ENCODE assay signal across 22 cellular contexts in the genomic region with DNA sequence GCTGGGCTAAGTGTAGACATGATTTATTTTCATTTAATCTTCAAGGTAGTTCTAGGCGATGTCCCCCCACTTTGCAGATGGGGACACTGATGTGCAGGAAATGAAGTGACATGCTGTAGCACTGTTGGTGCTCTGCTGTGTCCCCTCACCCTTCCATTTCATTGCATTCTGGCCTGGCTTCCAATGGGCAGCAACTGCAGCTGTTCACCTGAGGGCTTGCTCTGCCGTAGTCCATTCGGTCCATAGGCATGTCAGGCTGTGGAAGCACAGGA.
DNase-seq lines count a peak whose midpoint lies in the region; ATAC-seq and TF ChIP-seq lines count a peak whose summit lies in the region.
"Had no signal": no experiment of that assay in that cellular context is flagged by ENCODE, and none has a peak within 500 bp of the region (broad histone marks: within the 10 kb centered on the region; RNA-seq: fewer than 3 reads in every experiment).

No MANE protein-coding gene starts in this region.

- peaks cover 0 to 16% (median 9%) of the 10 kb centered on the region in 4 donors for H3K4me1 ChIP-seq in sigmoid colon
- H3K4me1 ChIP-seq: A549, colonic mucosa, psoas muscle, thyroid gland had no signal

- H3K4me1 Mint-ChIP-seq in activated CD4-positive, alpha-beta memory T cell treated with anti-CD3 and anti-CD28 coated beads for 36 hours (ENCODE audit: low read depth): peaks cover 71% of the 10 kb centered on the region
- H3K4me1 Mint-ChIP-seq in activated CD4-positive, alpha-beta memory T cell treated with anti-CD3 and anti-CD28 coated beads, Interleukin-2, amount 10 ng/mL, durations not matched to agents 7 days and 5 days: peaks cover 42% of the 10 kb centered on the region
- peaks cover 81% of the 10 kb centered on the region for H3K4me1 Mint-ChIP-seq in central memory CD8-positive, alpha-beta T cell
- peaks cover 66% of the 10 kb centered on the region for H3K4me1 Mint-ChIP-seq in stimulated activated effector memory CD8-positive, alpha-beta T cell treated with anti-CD3 and anti-CD28 coated beads, Interleukin-12 subunit alpha, Interleukin-12 subunit beta, amount 100 ng/mL, for 72 hours
- H3K4me1 Mint-ChIP-seq: nephron had no signal

- TF ChIP-seq POLR2A in sigmoid colon (IDR thresholded peaks at IDR 0.05): no peak

- H3K27me3 ChIP-seq in sigmoid colon: no peaks in the 10 kb centered on the region
- H3K27me3 ChIP-seq: colonic mucosa, thyroid gland had no signal

- TF ChIP-seq CTCF in sigmoid colon (IDR thresholded peaks at IDR 0.05): no peak

- 74 to 82% methylated on average over 3 of the region's 3 CpGs for WGBS in sigmoid colon, 2 donors

- no peaks in the 10 kb centered on the region for H3K9me3 Mint-ChIP-seq in activated CD4-positive, alpha-beta memory T cell treated with anti-CD3 and anti-CD28 coated beads for 36 hours
- no peaks in the 10 kb centered on the region for H3K9me3 Mint-ChIP-seq in activated CD4-positive, alpha-beta memory T cell treated with anti-CD3 and anti-CD28 coated beads, Interleukin-2, amount 10 ng/mL, durations not matched to agents 7 days and 5 days
- H3K9me3 Mint-ChIP-seq in central memory CD8-positive, alpha-beta T cell: no peaks in the 10 kb centered on the region
- no peaks in the 10 kb centered on the region for H3K9me3 Mint-ChIP-seq in stimulated activated effector memory CD8-positive, alpha-beta T cell treated with anti-CD3 and anti-CD28 coated beads, Interleukin-12 subunit alpha, Interleukin-12 subunit beta, amount 100 ng/mL, for 72 hours
- H3K9me3 Mint-ChIP-seq: nephron had no signal

- intact Hi-C loops in activated CD4-positive, alpha-beta memory T cell treated with anti-CD3 and anti-CD28 coated beads for 36 hours (cut with micrococcal nuclease): no loop called here
- intact Hi-C loops in sigmoid colon (cut with DNase I): no loop called here

- CTCF ChIA-PET in activated CD4-positive, alpha-beta memory T cell treated with anti-CD3 and anti-CD28 coated beads for 36 hours (lab: Charles Lee): interaction anchor here (1.0 to 1.2 kb wide), 2 partner anchors 50 to 91 kb away, joined by 3 read pairs; no protein-coding TSS in a partner anchor
- CTCF ChIA-PET in activated CD4-positive, alpha-beta memory T cell treated with anti-CD3 and anti-CD28 coated beads, Interleukin-2, amount 10 ng/mL, durations not matched to agents 7 days and 5 days (lab: Charles Lee): interaction anchor here (1.0 kb wide), 1 partner anchor 10 kb away, joined by 4 read pairs; no protein-coding TSS in a partner anchor

- no peaks in the 10 kb centered on the region for H3K27me3 Mint-ChIP-seq in activated CD4-positive, alpha-beta memory T cell treated with anti-CD3 and anti-CD28 coated beads for 36 hours
- H3K27me3 Mint-ChIP-seq in activated CD4-positive, alpha-beta memory T cell treated with anti-CD3 and anti-CD28 coated beads, Interleukin-2, amount 10 ng/mL, durations not matched to agents 7 days and 5 days: no peaks in the 10 kb centered on the region
- no peaks in the 10 kb centered on the region for H3K27me3 Mint-ChIP-seq in central memory CD8-positive, alpha-beta T cell

- H3K36me3 ChIP-seq in KOPT-K1 (ENCODE audit: insufficient read depth, low read length) (no peaks in the 10 kb centered on the region), sigmoid colon (no peaks in the 10 kb centered on the region)
- H3K36me3 ChIP-seq: colonic mucosa, thyroid gland had no signal

- peak overlapping the region; percentile 7 for H3K27ac Mint-ChIP-seq in activated CD4-positive, alpha-beta memory T cell treated with anti-CD3 and anti-CD28 coated beads for 36 hours
- H3K27ac Mint-ChIP-seq in activated CD4-positive, alpha-beta memory T cell treated with anti-CD3 and anti-CD28 coated beads, Interleukin-2, amount 10 ng/mL, durations not matched to agents 7 days and 5 days: no peak overlapping the region
- H3K27ac Mint-ChIP-seq in central memory CD8-positive, alpha-beta T cell (ENCODE audit: low read depth): peak overlapping the region; percentile 3
- peak overlapping the region; percentile 49 for H3K27ac Mint-ChIP-seq in stimulated activated effector memory CD8-positive, alpha-beta T cell treated with anti-CD3 and anti-CD28 coated beads, Interleukin-12 subunit alpha, Interleukin-12 subunit beta, amount 100 ng/mL, for 72 hours
- H3K27ac Mint-ChIP-seq: nephron had no signal

- peaks cover 5% of the 10 kb centered on the region for H3K36me3 Mint-ChIP-seq in activated CD4-positive, alpha-beta memory T cell treated with anti-CD3 and anti-CD28 coated beads for 36 hours
- H3K36me3 Mint-ChIP-seq in activated CD4-positive, alpha-beta memory T cell treated with anti-CD3 and anti-CD28 coated beads, Interleukin-2, amount 10 ng/mL, durations not matched to agents 7 days and 5 days (ENCODE audit: low read depth): peaks cover 23% of the 10 kb centered on the region
- peaks cover 2% of the 10 kb centered on the region for H3K36me3 Mint-ChIP-seq in central memory CD8-positive, alpha-beta T cell (ENCODE audit: insufficient read depth)
- H3K36me3 Mint-ChIP-seq in stimulated activated effector memory CD8-positive, alpha-beta T cell treated with anti-CD3 and anti-CD28 coated beads, Interleukin-12 subunit alpha, Interleukin-12 subunit beta, amount 100 ng/mL, for 72 hours: peaks cover 15% of the 10 kb centered on the region

- peak overlapping the region; percentile 34 for H3K27ac ChIP-seq in KOPT-K1 (ENCODE audit: low read depth, low read length, poor library complexity, severe bottlenecking)
- H3K27ac ChIP-seq in sigmoid colon: no peak overlapping the region
- H3K27ac ChIP-seq: A549, C4-2B, colonic mucosa, psoas muscle, thyroid gland had no signal

- H3K9me3 ChIP-seq in KOPT-K1 (ENCODE audit: insufficient read depth, low read length, poor library complexity, severe bottlenecking): no peaks in the 10 kb centered on the region
- no peaks in the 10 kb centered on the region for H3K9me3 ChIP-seq in sigmoid colon
- H3K9me3 ChIP-seq: A549, colonic mucosa, psoas muscle, thyroid gland had no signal

- DNase-seq in activated CD4-positive, alpha-beta memory T cell treated with anti-CD3 and anti-CD28 coated beads for 36 hours: no peak
- no peak for DNase-seq in activated CD4-positive, alpha-beta memory T cell treated with anti-CD3 and anti-CD28 coated beads, Interleukin-2, amount 10 ng/mL, durations not matched to agents 7 days and 5 days
- DNase-seq in central memory CD8-positive, alpha-beta T cell (ENCODE audit: low spot score in 2 of 2): no peak
- no peak for DNase-seq in stimulated activated effector memory CD8-positive, alpha-beta T cell treated with anti-CD3 and anti-CD28 coated beads, Interleukin-12 subunit alpha, Interleukin-12 subunit beta, amount 100 ng/mL, for 72 hours (ENCODE audit: low spot score in 2 of 2)
- DNase-seq in OCI-M2 (lab: John Stamatoyannopoulos, UW; ENCODE audit: unreplicated experiment) (no peak), sigmoid colon (no peak), cerebellar cortex (ENCODE audit: low spot score) (no peak)
- DNase-seq: activated gamma-delta T cell, colonic mucosa, DMS79, foreskin fibroblast, hippocampal formation, kidney, NCI-H187 treated with DMSO at 0.1 percent for 48 hours, NCI-H524, psoas muscle, thyroid gland had no signal

- H3K4me3 Mint-ChIP-seq in activated CD4-positive, alpha-beta memory T cell treated with anti-CD3 and anti-CD28 coated beads for 36 hours: peak overlapping the region; percentile 49
- H3K4me3 Mint-ChIP-seq in activated CD4-positive, alpha-beta memory T cell treated with anti-CD3 and anti-CD28 coated beads, Interleukin-2, amount 10 ng/mL, durations not matched to agents 7 days and 5 days: no peak overlapping the region
- peak overlapping the region; percentile 36 for H3K4me3 Mint-ChIP-seq in central memory CD8-positive, alpha-beta T cell
- H3K4me3 Mint-ChIP-seq in stimulated activated effector memory CD8-positive, alpha-beta T cell treated with anti-CD3 and anti-CD28 coated beads, Interleukin-12 subunit alpha, Interleukin-12 subunit beta, amount 100 ng/mL, for 72 hours: peak overlapping the region; percentile 37
- H3K4me3 Mint-ChIP-seq: nephron had no signal

- TF ChIP-seq EP300 in sigmoid colon (IDR thresholded peaks at IDR 0.05): no peak

- POLR2A ChIA-PET in activated CD4-positive, alpha-beta memory T cell treated with anti-CD3 and anti-CD28 coated beads for 36 hours (lab: Charles Lee): interaction anchor here (1.1 to 1.4 kb wide), 2 partner anchors 10 to 40 kb away, joined by 4 read pairs; no protein-coding TSS in a partner anchor
- POLR2A ChIA-PET in activated CD4-positive, alpha-beta memory T cell treated with anti-CD3 and anti-CD28 coated beads, Interleukin-2, amount 10 ng/mL, durations not matched to agents 7 days and 5 days (lab: Charles Lee): interaction anchor here (1.1 kb wide), 1 partner anchor 9 kb away, joined by 3 read pairs; no protein-coding TSS in a partner anchor

- no peak for ATAC-seq in central memory CD8-positive, alpha-beta T cell (replicated peaks; ENCODE audit: extremely low read depth, poor library complexity, severe bottlenecking)
- no peak for ATAC-seq in stimulated activated effector memory CD8-positive, alpha-beta T cell treated with anti-CD3 and anti-CD28 coated beads, Interleukin-12 subunit alpha, Interleukin-12 subunit beta, amount 100 ng/mL, for 72 hours
- ATAC-seq: A549, psoas muscle had no signal

- H3K4me3 ChIP-seq in sigmoid colon: no peak overlapping the region
- H3K4me3 ChIP-seq: A549, colonic mucosa, psoas muscle, smooth muscle cell, thyroid gland had no signal
